ENCODE assay signal across 8 cellular contexts in the genomic region with DNA sequence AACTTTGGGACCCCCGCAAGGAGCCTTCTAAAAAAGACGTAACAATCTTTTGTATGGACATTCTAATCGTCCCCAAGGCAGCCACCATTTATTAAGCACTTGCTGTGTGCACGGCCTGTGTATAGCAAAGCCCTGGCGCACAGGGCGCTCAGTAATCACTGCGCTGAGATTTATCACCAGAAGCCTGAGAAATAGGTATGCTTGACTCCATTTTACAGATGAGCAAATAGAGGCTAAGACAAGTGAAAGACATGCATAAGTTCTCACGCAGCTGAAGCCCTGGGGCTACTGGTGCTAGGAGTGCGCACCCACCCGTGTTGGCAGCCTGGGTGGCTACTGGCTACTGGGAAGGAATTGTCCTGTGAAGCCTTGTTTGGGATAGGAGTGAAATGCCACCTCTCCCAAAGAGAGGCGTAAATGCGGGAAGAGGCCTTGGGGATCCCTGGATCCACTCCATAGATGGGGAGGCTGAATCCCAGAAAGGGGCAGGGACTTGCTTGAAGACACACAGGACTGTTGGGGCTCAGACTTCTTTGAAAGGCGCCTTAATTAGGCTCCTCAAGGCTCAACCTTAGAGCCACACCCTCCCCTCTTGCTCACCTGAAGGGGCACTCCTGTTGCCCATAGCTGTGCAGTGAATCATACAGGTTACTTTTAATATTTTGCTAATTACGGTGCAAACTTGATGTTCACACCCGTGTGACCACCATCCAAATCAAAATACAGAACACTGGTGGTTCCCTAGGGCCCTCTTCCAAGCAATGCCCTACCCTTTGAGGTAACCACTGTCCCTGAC. TPM values are rescaled to one million over a fixed set of nuclear protein-coding genes. Genes with fewer than 3 reads are reported as not detected.
DNase-seq lines count a peak whose midpoint lies in the region; TF ChIP-seq lines count a peak whose summit lies in the region.

No MANE protein-coding gene starts in this region.

- no peak for DNase-seq in activated naive CD4-positive, alpha-beta T cell (lab: John Stamatoyannopoulos, UW)
- DNase-seq in right atrium auricular region (ENCODE audit: low spot score), result no peak
- DNase-seq in spleen, result peak; percentile 79
- no peak for DNase-seq in NCI-H82 (lab: John Stamatoyannopoulos, UW)
- no peak for DNase-seq in NCI-H774 (lab: John Stamatoyannopoulos, UW)
- DNase-seq in DMS53 (lab: John Stamatoyannopoulos, UW), result no peak

- no peaks in the 10 kb centered on the region for H3K27me3 ChIP-seq in right atrium auricular region
- no peaks in the 10 kb centered on the region for H3K27me3 ChIP-seq in spleen (replicated peaks in 1 of 7)

- H3K4me1 ChIP-seq in right atrium auricular region (peaks cover 0 to 44% of the 10 kb centered on the region in 2 donors), spleen (peaks cover 3 to 51% (median 31%) of the 10 kb centered on the region in 6 donors)

- H3K4me3 ChIP-seq in WI38 (ENCODE audit: low read depth, low read length) (peak overlapping the region; percentile 62), right atrium auricular region (peak overlapping the region; percentile 65 to 71), spleen (peak overlapping the region; percentile 25 to 83 (median 60))

- H3K27me3 Mint-ChIP-seq in activated naive CD4-positive, alpha-beta T cell treated with anti-CD3 and anti-CD28 coated beads, Interleukin-2, amount 50 U/mL, for 24 hours, result no peaks in the 10 kb centered on the region

- TF ChIP-seq CTCF in WI38 (IDR thresholded peaks at IDR 0.05; ENCODE audit: low read depth, low read length) (no peak), right atrium auricular region (IDR thresholded peaks at IDR 0.05) (no peak), spleen (IDR thresholded peaks at IDR 0.05 in 8 of 11, conservative IDR thresholded peaks at IDR 0.05 in 3 of 11) (no peak)

- no peak for TF ChIP-seq POLR2A in spleen (IDR thresholded peaks at IDR 0.05)

- H3K4me1 Mint-ChIP-seq in activated naive CD4-positive, alpha-beta T cell treated with anti-CD3 and anti-CD28 coated beads, Interleukin-2, amount 50 U/mL, for 24 hours, result peaks cover 42% of the 10 kb centered on the region

- intact Hi-C loops in spleen (cut with DNase I; ENCODE audit: low total_unique reads), result no loop called here

- H3K36me3 Mint-ChIP-seq in activated naive CD4-positive, alpha-beta T cell treated with anti-CD3 and anti-CD28 coated beads, Interleukin-2, amount 50 U/mL, for 24 hours, result no peaks in the 10 kb centered on the region

- H3K27ac ChIP-seq in right atrium auricular region, result peak overlapping the region; percentile 76 to 79
- H3K27ac ChIP-seq in spleen, result peak overlapping the region in 7 of 8 donors; percentile 66 to 87 (median 83)

- H3K9me3 Mint-ChIP-seq in activated naive CD4-positive, alpha-beta T cell treated with anti-CD3 and anti-CD28 coated beads, Interleukin-2, amount 50 U/mL, for 24 hours, result no peaks in the 10 kb centered on the region

- H3K36me3 ChIP-seq in right atrium auricular region (no peaks in the 10 kb centered on the region), spleen (no peaks in the 10 kb centered on the region)

- H3K9me3 ChIP-seq in right atrium auricular region (no peaks in the 10 kb centered on the region), spleen (no peaks in the 10 kb centered on the region)

- 45 to 54% (median 48%) methylated on average over 15 of the region's 15 CpGs for WGBS in spleen, 5 donors

- H3K4me3 Mint-ChIP-seq in activated naive CD4-positive, alpha-beta T cell treated with anti-CD3 and anti-CD28 coated beads, Interleukin-2, amount 50 U/mL, for 24 hours, result peak overlapping the region; percentile 89

- H3K27ac Mint-ChIP-seq in activated naive CD4-positive, alpha-beta T cell treated with anti-CD3 and anti-CD28 coated beads, Interleukin-2, amount 50 U/mL, for 24 hours, result peak overlapping the region; percentile 70

RNA-seq across cellular contexts. Expression of gene NATD1, which starts 0.6 kb away (rescaled TPM):
- total RNA-seq in right atrium auricular region (10 to 100 TPM; 15.4 to 17.0 TPM), spleen (10 to 100 TPM in 6 of 7 donors, 1 to 10 TPM in 1; 9.4 to 31.0 (median 16.6) TPM)
- polyA plus RNA-seq in spleen, result 1 to 10 TPM; 1.3 to 5.9 (median 1.9) TPM

RNA-seq across cellular contexts. Expression of gene MAP2K3, which starts 30.7 kb away (rescaled TPM):
- total RNA-seq in right atrium auricular region (10 to 100 TPM; 37.8 to 43.8 TPM), spleen (100 to 1,000 TPM in 2 of 7 donors, 10 to 100 TPM in 5; 44.3 to 121 (median 83.6) TPM)
- polyA plus RNA-seq in spleen, result 10 to 100 TPM; 31.7 to 54.6 (median 46.3) TPM

RNA-seq across cellular contexts. Expression of gene TMEM11, which starts 39.9 kb away (rescaled TPM):
- total RNA-seq in right atrium auricular region (10 to 100 TPM; 25.5 to 27.2 TPM), spleen (10 to 100 TPM; 17.9 to 25.0 (median 19.9) TPM)
- 10 to 100 TPM; 14.2 to 22.6 (median 20.7) TPM for polyA plus RNA-seq in spleen
